8 cellular contexts compared by ENCODE assay signal in genomic region chr11:13667245-13667644, GRCh38. TPM values are rescaled to one million over a fixed set of nuclear protein-coding genes. Genes with fewer than 3 reads are reported as not detected.
A peak's percentile ranks its signal among the peaks of the same experiment; 100 is the strongest.
DNase-seq lines count a peak whose midpoint lies in the region; ATAC-seq and TF ChIP-seq lines count a peak whose summit lies in the region.

No MANE protein-coding gene starts in this region.

- intact Hi-C loops in mammary epithelial cell (cut with micrococcal nuclease) = loop anchor here (5.0 kb wide), 1 partner anchor 205 kb away; the partner anchor contains the start of gene BTBD10

- H3K36me3 Mint-ChIP-seq in CD4-positive, CD25-positive, alpha-beta regulatory T cell = no peaks in the 10 kb centered on the region
- peaks cover 21% of the 10 kb centered on the region for H3K36me3 Mint-ChIP-seq in natural killer cell treated with Interleukin-12 subunit alpha and Interleukin-12 subunit beta and Interleukin-15 and Interleukin-18, amount 100 ng/mL, for 72 hours

- no peak for TF ChIP-seq CTCF in mammary epithelial cell (conservative IDR thresholded peaks at IDR 0.05 in 1 of 2, IDR thresholded peaks at IDR 0.05 in 1 of 2; ENCODE audit: extremely low read depth in 1 of 2, insufficient read depth in 1 of 2, low read depth in 1 of 2, low read length in 2 of 2)

- H3K4me2 ChIP-seq in Karpas-422 (ENCODE audit: low read depth, low read length, poor library complexity, severe bottlenecking) (peak overlapping the region; percentile 83), mammary epithelial cell (ENCODE audit: insufficient read depth, low read depth, low read length) (peak overlapping the region; percentile 97)

- H3K4me1 ChIP-seq in CD4-positive, CD25-positive, alpha-beta regulatory T cell (ENCODE audit: control insufficient read depth, insufficient read depth, low read length, poor library complexity, severe bottlenecking) = peaks cover 21% of the 10 kb centered on the region
- H3K4me1 ChIP-seq in Karpas-422 (ENCODE audit: low read length) = peaks cover 27% of the 10 kb centered on the region
- peaks cover 52% of the 10 kb centered on the region for H3K4me1 ChIP-seq in mammary epithelial cell (ENCODE audit: insufficient read depth, low read length)

- dilution Hi-C loops in mammary epithelial cell (cut with HindIII; ENCODE audit: low sequenced_read_pairs) = no loop called here

- H3K4me3 ChIP-seq in CD4-positive, CD25-positive, alpha-beta regulatory T cell (ENCODE audit: low read depth, low read length) = peak overlapping the region; percentile 64
- H3K4me3 ChIP-seq in Karpas-422 (ENCODE audit: low read length) = peak overlapping the region; percentile 68
- H3K4me3 ChIP-seq in mammary epithelial cell (replicated peaks in 1 of 3; ENCODE audit: insufficient read depth in 1 of 3, low read depth in 2 of 3, low read length in 3 of 3) = peak overlapping the region; percentile 64 to 75 (median 73)

- no TSS peak for BruUV-seq in mammary epithelial cell (replicated peaks; lab: Mats Ljungman, UMichigan)

- peaks cover 0 to 4% (median 0%) of the 10 kb centered on the region in 7 donors for H3K9me3 Mint-ChIP-seq in CD4-positive, CD25-positive, alpha-beta regulatory T cell
- H3K9me3 Mint-ChIP-seq in natural killer cell treated with Interleukin-12 subunit alpha and Interleukin-12 subunit beta and Interleukin-15 and Interleukin-18, amount 100 ng/mL, for 72 hours = no peaks in the 10 kb centered on the region

- H2AFZ ChIP-seq in Karpas-422 (ENCODE audit: low read length) = peak overlapping the region; percentile 80
- peak overlapping the region; percentile 80 for H2AFZ ChIP-seq in mammary epithelial cell (ENCODE audit: low read depth, low read length)

- H4K20me1 ChIP-seq in Karpas-422 (ENCODE audit: insufficient read depth, low read depth, low read length) = peaks cover 13% of the 10 kb centered on the region; the same call in 1 of the 2 replicates
- H4K20me1 ChIP-seq in mammary epithelial cell (ENCODE audit: insufficient read depth, low read length) = no peaks in the 10 kb centered on the region

- peaks cover 35% of the 10 kb centered on the region for H3K27me3 Mint-ChIP-seq in CD4-positive, CD25-positive, alpha-beta regulatory T cell
- peaks cover 0 to 6% of the 10 kb centered on the region in 2 donors for H3K27me3 Mint-ChIP-seq in natural killer cell treated with Interleukin-12 subunit alpha and Interleukin-12 subunit beta and Interleukin-15 and Interleukin-18, amount 100 ng/mL, for 72 hours

- H3K9ac ChIP-seq in Karpas-422 (ENCODE audit: low read length) (peak overlapping the region; percentile 65), mammary epithelial cell (ENCODE audit: insufficient read depth, low read length) (no peak overlapping the region)

- in situ Hi-C loops in mammary epithelial cell (cut with MboI; ENCODE audit: low sequenced_read_pairs in 2 of 2) = no loop called here

- H3K79me2 ChIP-seq in Karpas-422 (ENCODE audit: low read length) (peaks cover 37% of the 10 kb centered on the region), mammary epithelial cell (ENCODE audit: insufficient read depth, low read length) (peaks cover 37% of the 10 kb centered on the region)

- DNase-seq in CD4-positive, CD25-positive, alpha-beta regulatory T cell = peak in 1 of 3 donors; percentile 17
- DNase-seq in Karpas-422 (peak; percentile 67), mammary epithelial cell (peak; percentile 25), NCI-H2196 treated with DMSO at 0.1 percent for 48 hours (lab: John Stamatoyannopoulos, UW; ENCODE audit: unreplicated experiment) (no peak)
- no peak for DNase-seq in natural killer cell treated with Interleukin-12 subunit alpha and Interleukin-12 subunit beta and Interleukin-15 and Interleukin-18, amount 100 ng/mL, for 72 hours (ENCODE audit: low spot score)
- DNase-seq in stimulated activated CD8-positive, alpha-beta memory T cell treated with anti-CD3 and anti-CD28 coated beads, Interleukin-4, amount 100 ng/mL, for 48 hours = no peak

- H3K36me3 ChIP-seq in CD4-positive, CD25-positive, alpha-beta regulatory T cell (ENCODE audit: control insufficient read depth, insufficient read depth, low read length) = no peaks in the 10 kb centered on the region
- H3K36me3 ChIP-seq in Karpas-422 (ENCODE audit: insufficient read depth, low read length) = peaks cover 15% of the 10 kb centered on the region; the same call in 1 of the 2 replicates
- no peaks in the 10 kb centered on the region for H3K36me3 ChIP-seq in mammary epithelial cell (ENCODE audit: insufficient read depth, low read length)

- no peaks in the 10 kb centered on the region for H3K9me3 ChIP-seq in CD4-positive, CD25-positive, alpha-beta regulatory T cell (ENCODE audit: control insufficient read depth in 2 of 2, low read length in 2 of 2)
- H3K9me3 ChIP-seq in Karpas-422 (ENCODE audit: low read length) = no peaks in the 10 kb centered on the region
- H3K9me3 ChIP-seq in mammary epithelial cell (replicated peaks; ENCODE audit: insufficient read depth, low read length) = no peaks in the 10 kb centered on the region

- H3K27ac ChIP-seq in CD4-positive, CD25-positive, alpha-beta regulatory T cell (ENCODE audit: insufficient read depth, low read length, poor library complexity, severe bottlenecking) = no peak overlapping the region
- H3K27ac ChIP-seq in Karpas-422 (ENCODE audit: low read length) = no peak overlapping the region
- peak overlapping the region; percentile 83 for H3K27ac ChIP-seq in mammary epithelial cell (ENCODE audit: insufficient read depth, low read depth, low read length)

- WGBS in mammary epithelial cell (ENCODE audit: low coverage, missing lambda C conversion rate) = 0% methylated on average over 4 of the region's 5 CpGs

- ATAC-seq in CD4-positive, CD25-positive, alpha-beta regulatory T cell (ENCODE audit: low read depth in 2 of 2) = no peak
- ATAC-seq in natural killer cell treated with Interleukin-12 subunit alpha and Interleukin-12 subunit beta and Interleukin-15 and Interleukin-18, amount 100 ng/mL, for 72 hours = no peak
- ATAC-seq in HG02884 (IDR thresholded peaks at IDR 0.05; ENCODE audit: unreplicated experiment) (no peak), HG03135 (IDR thresholded peaks at IDR 0.05; ENCODE audit: unreplicated experiment) (no peak)

- peak overlapping the region in 2 of 3 donors; percentile 43 to 81 for H3K27ac Mint-ChIP-seq in CD4-positive, CD25-positive, alpha-beta regulatory T cell
- peak overlapping the region; percentile 40 to 57 for H3K27ac Mint-ChIP-seq in natural killer cell treated with Interleukin-12 subunit alpha and Interleukin-12 subunit beta and Interleukin-15 and Interleukin-18, amount 100 ng/mL, for 72 hours

- H3K9me2 ChIP-seq in Karpas-422 (replicated peaks; ENCODE audit: insufficient read depth, low read length) = no peaks in the 10 kb centered on the region

- H3K4me3 Mint-ChIP-seq in CD4-positive, CD25-positive, alpha-beta regulatory T cell = peak overlapping the region; percentile 86 to 90 (median 88)
- H3K4me3 Mint-ChIP-seq in natural killer cell treated with Interleukin-12 subunit alpha and Interleukin-12 subunit beta and Interleukin-15 and Interleukin-18, amount 100 ng/mL, for 72 hours = peak overlapping the region; percentile 78

- CTCF ChIA-PET in mammary epithelial cell (lab: Charles Lee; ENCODE audit: low non-redundant PET) = interaction anchor here (0.5 to 0.6 kb wide), 2 partner anchors 51 to 54 kb away, joined by 3 read pairs; no protein-coding TSS in a partner anchor

- H3K27me3 ChIP-seq in CD4-positive, CD25-positive, alpha-beta regulatory T cell (ENCODE audit: control insufficient read depth, insufficient read depth, low read length) = peaks cover 5% of the 10 kb centered on the region
- no peaks in the 10 kb centered on the region for H3K27me3 ChIP-seq in Karpas-422 (ENCODE audit: low read length)
- no peaks in the 10 kb centered on the region for H3K27me3 ChIP-seq in mammary epithelial cell (ENCODE audit: insufficient read depth, low read length)

- H3K4me1 Mint-ChIP-seq in CD4-positive, CD25-positive, alpha-beta regulatory T cell = peaks cover 17 to 52% (median 33%) of the 10 kb centered on the region in 4 donors
- H3K4me1 Mint-ChIP-seq in natural killer cell treated with Interleukin-12 subunit alpha and Interleukin-12 subunit beta and Interleukin-15 and Interleukin-18, amount 100 ng/mL, for 72 hours (ENCODE audit: low read depth in 2 of 2) = peaks cover 33 to 38% of the 10 kb centered on the region in 2 donors

RNA-seq across cellular contexts. Expression of gene FAR1, which starts 1.2 kb away (rescaled TPM):
- 41.0 TPM for total RNA-seq in CD4-positive, CD25-positive, alpha-beta regulatory T cell
- 10 to 100 TPM in 1 of 4 donors, 1 to 10 TPM in 3; 7.8 to 11.4 (median 9.5) TPM for polyA plus RNA-seq in CD4-positive, CD25-positive, alpha-beta regulatory T cell
- 55.3 and 98.1 TPM in 2 replicates for total RNA-seq in Karpas-422 (2014; rRNA removed; shearing (Covaris generic); ENCODE audit: low replicate concordance)
- total RNA-seq in mammary epithelial cell = 100 to 1,000 TPM; 104 to 126 TPM
- polyA plus RNA-seq in mammary epithelial cell = 96.7 TPM
- 272 TPM for polyA minus RNA-seq in mammary epithelial cell
- total RNA-seq in natural killer cell treated with Interleukin-12 subunit alpha and Interleukin-12 subunit beta and Interleukin-15 and Interleukin-18, amount 100 ng/mL, for 72 hours = 10 to 100 TPM; 59.1 to 66.5 TPM

Comparison
In these comparisons a context has a peak if more than half of its experiments do, and no peak if none do; other contexts are left out.
1. DNase-seq: peak in Karpas-422 (single experiment) and mammary epithelial cell (single experiment); none in natural killer cell treated with Interleukin-12 subunit alpha and Interleukin-12 subunit beta and Interleukin-15 and Interleukin-18, amount 100 ng/mL, for 72 hours (single experiment), NCI-H2196 treated with DMSO at 0.1 percent for 48 hours (single experiment) and stimulated activated CD8-positive, alpha-beta memory T cell treated with anti-CD3 and anti-CD28 coated beads, Interleukin-4, amount 100 ng/mL, for 48 hours (single experiment).
2. Peak in every context shown above with its lines, with median percentiles within 50 percentile points of each other: H3K4me3 ChIP-seq.